8 cellular contexts compared by ENCODE assay signal in the genomic region with DNA sequence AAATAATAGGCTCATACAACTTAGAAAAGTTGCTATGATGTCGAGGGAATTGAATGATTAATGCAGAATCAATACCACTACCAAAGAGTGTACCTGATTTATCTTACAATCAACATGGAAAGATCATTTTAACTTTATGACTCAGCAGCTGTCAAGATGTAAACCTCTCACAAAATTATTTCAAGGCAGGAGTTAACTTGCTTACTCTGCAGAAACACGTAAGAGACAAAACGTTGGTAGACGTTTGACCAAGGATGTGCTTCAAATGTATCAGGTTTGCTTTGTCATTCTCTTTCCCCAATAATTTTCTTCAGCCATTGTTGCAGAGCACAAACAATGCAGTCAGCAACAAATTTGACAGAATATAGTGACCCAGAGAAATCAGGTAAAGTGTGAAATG.
"Had no signal": no experiment of that assay in that cellular context is flagged by ENCODE, and none has a peak within 500 bp of the region (broad histone marks: within the 10 kb centered on the region; RNA-seq: fewer than 3 reads in every experiment).

No MANE protein-coding gene starts in this region.

- H3K4me3 ChIP-seq: GM12878 had no signal

- DNase-seq: GDM1, GF-D8 had no signal

- ATAC-seq: GM12878 had no signal

- FAIRE-seq: G401.6, GM12878, GM12891, GM12892, GM18507, GM19239 had no signal
